ENCODE assay signal across 9 cellular contexts in the genomic region with DNA sequence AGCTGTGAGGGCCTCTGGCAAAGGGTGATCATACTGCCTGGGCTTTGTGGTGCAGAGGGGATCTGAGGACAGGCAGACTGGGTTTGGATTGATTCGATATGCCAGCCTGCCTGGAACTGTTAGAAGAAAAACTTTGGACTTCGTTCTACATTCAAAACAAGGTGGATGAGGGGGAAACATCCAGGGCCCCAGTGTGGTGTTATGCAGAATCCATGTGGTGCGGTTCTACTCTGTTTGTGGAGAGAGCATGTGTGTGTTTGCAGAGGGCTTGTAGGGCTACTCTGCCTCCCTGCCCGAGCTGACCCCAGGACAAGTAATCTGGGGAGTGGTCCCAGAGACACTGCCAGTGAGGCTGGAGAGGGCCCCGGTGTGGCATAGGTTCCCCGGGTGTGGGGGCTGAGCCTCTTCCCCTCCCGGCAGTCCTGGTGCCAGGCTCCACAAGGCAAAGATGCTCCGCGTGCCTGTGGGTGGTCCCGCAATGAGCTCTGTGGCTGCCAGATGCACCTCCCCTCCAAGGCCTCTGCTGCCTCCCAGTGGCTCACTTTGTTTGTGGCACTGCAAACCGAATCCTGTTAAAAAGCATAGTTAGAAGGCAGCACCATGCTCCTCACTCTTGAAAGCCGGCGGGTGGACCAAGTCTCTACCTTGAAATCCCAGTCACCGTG. TPM values are rescaled to one million over a fixed set of nuclear protein-coding genes. Genes with fewer than 3 reads are reported as not detected.
DNase-seq lines count a peak whose midpoint lies in the region; ATAC-seq and TF ChIP-seq lines count a peak whose summit lies in the region.
"Had no signal": no experiment of that assay in that cellular context is flagged by ENCODE, and none has a peak within 500 bp of the region (broad histone marks: within the 10 kb centered on the region; RNA-seq: fewer than 3 reads in every experiment).

No MANE protein-coding gene starts in this region.

- H3K9me3 ChIP-seq in fibroblast of lung (ENCODE audit: control insufficient read depth, insufficient read depth, low read depth, low read length) (no peaks in the 10 kb centered on the region), thyroid gland (no peaks in the 10 kb centered on the region)
- no peaks in the 10 kb centered on the region for H3K9me3 ChIP-seq in naive thymus-derived CD4-positive, alpha-beta T cell (ENCODE audit: control insufficient read depth in 2 of 3, low read length in 3 of 3)

- H3K36me3 ChIP-seq in fibroblast of lung (ENCODE audit: control insufficient read depth, insufficient read depth, low read length) (no peaks in the 10 kb centered on the region), thyroid gland (no peaks in the 10 kb centered on the region)
- H3K36me3 ChIP-seq in naive thymus-derived CD4-positive, alpha-beta T cell (ENCODE audit: control insufficient read depth in 2 of 3, insufficient read depth in 3 of 3, low read length in 3 of 3): no peaks in the 10 kb centered on the region

- intact Hi-C loops in Calu3 (cut with micrococcal nuclease; ENCODE audit: unreplicated experiment): no loop called here
- intact Hi-C loops in naive thymus-derived CD4-positive, alpha-beta T cell (cut with micrococcal nuclease): loop anchor here (1.0 to 2.0 kb wide), 3 partner anchors 103 to 620 kb away; no protein-coding TSS in a partner anchor
- intact Hi-C loops in thyroid gland (cut with DNase I): loop anchor here (10.0 kb wide), 1 partner anchor 67 kb away; a partner anchor contains a TSS

- H3K4me3 Mint-ChIP-seq in Calu3 (ENCODE audit: low read depth, unreplicated experiment): no peak overlapping the region
- no peak overlapping the region for H3K4me3 Mint-ChIP-seq in activated CD8-positive, alpha-beta memory T cell treated with anti-CD3 and anti-CD28 coated beads, Interleukin-2, amount 10 ng/mL, durations not matched to agents 7 days and 5 days
- no peak overlapping the region for H3K4me3 Mint-ChIP-seq in naive thymus-derived CD4-positive, alpha-beta T cell
- H3K4me3 Mint-ChIP-seq: IgD-negative memory B cell had no signal

- no peak overlapping the region for H2AFZ ChIP-seq in fibroblast of lung (ENCODE audit: low read length)

- H3K4me1 Mint-ChIP-seq in Calu3 (ENCODE audit: low read depth, unreplicated experiment): no peaks in the 10 kb centered on the region
- peaks cover 1% of the 10 kb centered on the region for H3K4me1 Mint-ChIP-seq in activated CD8-positive, alpha-beta memory T cell treated with anti-CD3 and anti-CD28 coated beads, Interleukin-2, amount 10 ng/mL, durations not matched to agents 7 days and 5 days
- H3K4me1 Mint-ChIP-seq in naive thymus-derived CD4-positive, alpha-beta T cell: peaks cover 0 to 5% (median 4%) of the 10 kb centered on the region in 7 donors

- H4K20me1 ChIP-seq in fibroblast of lung (ENCODE audit: control insufficient read depth, extremely low read depth, insufficient read depth, low read length): no peaks in the 10 kb centered on the region

- ATAC-seq in HG02678 (IDR thresholded peaks at IDR 0.05; ENCODE audit: unreplicated experiment) (peak; percentile 54), HG03520 (IDR thresholded peaks at IDR 0.05; ENCODE audit: unreplicated experiment) (no peak)
- ATAC-seq in activated CD8-positive, alpha-beta memory T cell treated with anti-CD3 and anti-CD28 coated beads, Interleukin-2, amount 10 ng/mL, durations not matched to agents 7 days and 5 days: peak; percentile 81
- peak; percentile 67 for ATAC-seq in naive thymus-derived CD4-positive, alpha-beta T cell

- peak; percentile 34 for DNase-seq in Calu3
- DNase-seq in NCI-H510A treated with DMSO at 0.1 percent for 48 hours (lab: John Stamatoyannopoulos, UW): peak; percentile 38
- peak; percentile 74 for DNase-seq in activated CD8-positive, alpha-beta memory T cell treated with anti-CD3 and anti-CD28 coated beads, Interleukin-2, amount 10 ng/mL, durations not matched to agents 7 days and 5 days
- DNase-seq in fibroblast of lung (ENCODE audit: low read depth in 2 of 2): peak; percentile 73 to 75
- peak in 7 of 9 donors; percentile 14 to 43 (median 35) for DNase-seq in naive thymus-derived CD4-positive, alpha-beta T cell
- peak; percentile 55 to 64 for DNase-seq in thyroid gland

- peaks cover 15% of the 10 kb centered on the region for H3K27me3 Mint-ChIP-seq in Calu3 (ENCODE audit: unreplicated experiment)
- H3K27me3 Mint-ChIP-seq in activated CD8-positive, alpha-beta memory T cell treated with anti-CD3 and anti-CD28 coated beads, Interleukin-2, amount 10 ng/mL, durations not matched to agents 7 days and 5 days: peaks cover 10% of the 10 kb centered on the region
- peaks cover 0 to 14% (median 4%) of the 10 kb centered on the region in 5 donors for H3K27me3 Mint-ChIP-seq in naive thymus-derived CD4-positive, alpha-beta T cell

- POLR2A ChIA-PET in naive thymus-derived CD4-positive, alpha-beta T cell (lab: Charles Lee): no interaction called here

- no peak overlapping the region for H3K27ac Mint-ChIP-seq in Calu3 (ENCODE audit: unreplicated experiment)
- no peak overlapping the region for H3K27ac Mint-ChIP-seq in activated CD8-positive, alpha-beta memory T cell treated with anti-CD3 and anti-CD28 coated beads, Interleukin-2, amount 10 ng/mL, durations not matched to agents 7 days and 5 days
- H3K27ac Mint-ChIP-seq in naive thymus-derived CD4-positive, alpha-beta T cell: peak overlapping the region in 1 of 9 donors; percentile 67
- H3K27ac Mint-ChIP-seq: IgD-negative memory B cell had no signal

- H3K79me2 ChIP-seq in fibroblast of lung (ENCODE audit: control insufficient read depth, insufficient read depth, low read length): no peaks in the 10 kb centered on the region

- no peak overlapping the region for H3K9ac ChIP-seq in fibroblast of lung (ENCODE audit: insufficient read depth, low read length)

- WGBS in thyroid gland, 2 donors: 17 to 24% methylated on average over 12 to 14 of the region's 14 CpGs

- H3K27me3 ChIP-seq in fibroblast of lung (ENCODE audit: control insufficient read depth, insufficient read depth, low read length): no peaks in the 10 kb centered on the region
- H3K27me3 ChIP-seq in naive thymus-derived CD4-positive, alpha-beta T cell (ENCODE audit: control insufficient read depth in 2 of 2, insufficient read depth in 2 of 2, low read length in 2 of 2): no peaks in the 10 kb centered on the region
- H3K27me3 ChIP-seq in thyroid gland: no peaks in the 10 kb centered on the region

- no peak for TF ChIP-seq POLR2A in thyroid gland (IDR thresholded peaks at IDR 0.05)

- BruUV-seq in Calu3 (replicated peaks; lab: Mats Ljungman, UMichigan): no TSS peak

- H3K27ac ChIP-seq in fibroblast of lung (ENCODE audit: insufficient read depth, low read length) (no peak overlapping the region), thyroid gland (no peak overlapping the region)
- no peak overlapping the region for H3K27ac ChIP-seq in naive thymus-derived CD4-positive, alpha-beta T cell (ENCODE audit: low read depth, low read length)

- H3K36me3 Mint-ChIP-seq in Calu3 (ENCODE audit: insufficient read depth, unreplicated experiment): no peaks in the 10 kb centered on the region
- no peaks in the 10 kb centered on the region for H3K36me3 Mint-ChIP-seq in activated CD8-positive, alpha-beta memory T cell treated with anti-CD3 and anti-CD28 coated beads, Interleukin-2, amount 10 ng/mL, durations not matched to agents 7 days and 5 days
- no peaks in the 10 kb centered on the region for H3K36me3 Mint-ChIP-seq in naive thymus-derived CD4-positive, alpha-beta T cell
- H3K36me3 Mint-ChIP-seq: IgD-negative memory B cell had no signal

- TF ChIP-seq CTCF in Calu3 (IDR thresholded peaks at IDR 0.05; ENCODE audit: unreplicated experiment): no peak
- peak; percentile 63 to 89 for TF ChIP-seq CTCF in fibroblast of lung (conservative IDR thresholded peaks at IDR 0.05 in 1 of 2, IDR thresholded peaks at IDR 0.05 in 1 of 2; ENCODE audit: low read depth in 1 of 2, low read length in 2 of 2)
- TF ChIP-seq CTCF in thyroid gland (IDR thresholded peaks at IDR 0.05): peak; percentile 11 to 77 (median 61)

- no peak overlapping the region for H3K4me3 ChIP-seq in fibroblast of lung (replicated peaks in 1 of 4; ENCODE audit: control extremely low read depth in 1 of 4, insufficient read depth in 1 of 4, low read depth in 3 of 4, low read length in 4 of 4)
- H3K4me3 ChIP-seq in naive thymus-derived CD4-positive, alpha-beta T cell (ENCODE audit: low read length): no peak overlapping the region
- no peak overlapping the region for H3K4me3 ChIP-seq in thyroid gland (replicated peaks in 1 of 3)

- no peaks in the 10 kb centered on the region for H3K9me3 Mint-ChIP-seq in Calu3 (ENCODE audit: low read depth, unreplicated experiment)
- no peaks in the 10 kb centered on the region for H3K9me3 Mint-ChIP-seq in activated CD8-positive, alpha-beta memory T cell treated with anti-CD3 and anti-CD28 coated beads, Interleukin-2, amount 10 ng/mL, durations not matched to agents 7 days and 5 days (ENCODE audit: low read depth)
- no peaks in the 10 kb centered on the region for H3K9me3 Mint-ChIP-seq in naive thymus-derived CD4-positive, alpha-beta T cell
- H3K9me3 Mint-ChIP-seq: IgD-negative memory B cell had no signal

- CTCF ChIA-PET in Calu3 (lab: Charles Lee): no interaction called here
- CTCF ChIA-PET in activated CD8-positive, alpha-beta memory T cell treated with anti-CD3 and anti-CD28 coated beads, Interleukin-2, amount 10 ng/mL, durations not matched to agents 7 days and 5 days (lab: Charles Lee): interaction anchor here (0.8 to 2.3 kb wide), 13 partner anchors 10 to 624 kb away, joined by 3 to 9 read pairs (median 3); no protein-coding TSS in a partner anchor
- CTCF ChIA-PET in naive thymus-derived CD4-positive, alpha-beta T cell (lab: Charles Lee): interaction anchor here (0.7 to 1.2 kb wide), 3 partner anchors 73 to 619 kb away, joined by 3 read pairs; no protein-coding TSS in a partner anchor

- no peak overlapping the region for H3K4me2 ChIP-seq in fibroblast of lung (ENCODE audit: extremely low read depth, insufficient read depth, low read length)

- no peaks in the 10 kb centered on the region for H3K4me1 ChIP-seq in fibroblast of lung (ENCODE audit: control insufficient read depth, extremely low read depth, insufficient read depth, low read length)
- no peaks in the 10 kb centered on the region for H3K4me1 ChIP-seq in naive thymus-derived CD4-positive, alpha-beta T cell (ENCODE audit: control insufficient read depth in 2 of 2, insufficient read depth in 2 of 2, low read length in 2 of 2)
- H3K4me1 ChIP-seq in thyroid gland: no peaks in the 10 kb centered on the region

RNA-seq across cellular contexts. Expression of a gene that starts 22.3 kb away (rescaled TPM):
- total RNA-seq in Calu3 (2022) (31.4 and 33.9 TPM in 2 replicates), fibroblast of lung (34.9 and 44.8 TPM in 2 replicates), thyroid gland (10 to 100 TPM; 48.0 to 84.2 (median 53.9) TPM)
- total RNA-seq in activated CD8-positive, alpha-beta memory T cell treated with anti-CD3 and anti-CD28 coated beads, Interleukin-2, amount 10 ng/mL, durations not matched to agents 7 days and 5 days: 100 to 1,000 TPM; 168 to 175 TPM
- polyA plus RNA-seq in fibroblast of lung: 115 and 163 TPM in 2 replicates
- polyA plus RNA-seq in fibroblast of lung (2012): 87.2 and 133 TPM in 2 replicates
- 48.1 and 126 TPM in 2 replicates for polyA minus RNA-seq in fibroblast of lung (ENCODE audit: low replicate concordance)
- 100 to 1,000 TPM in 1 of 5 experiments, 10 to 100 TPM in 4; 21.4 to 127 (median 34.7) TPM for total RNA-seq in naive thymus-derived CD4-positive, alpha-beta T cell
- 10 to 100 TPM; 50.9 to 78.0 TPM for polyA plus RNA-seq in naive thymus-derived CD4-positive, alpha-beta T cell
